Comparison of ENCODE assay signal across 22 cellular contexts in genomic region chr16:54265558-54266213, GRCh38. TPM values are rescaled to one million over a fixed set of nuclear protein-coding genes. Genes with fewer than 3 reads are reported as not detected.
DNase-seq lines count a peak whose midpoint lies in the region; ATAC-seq and TF ChIP-seq lines count a peak whose summit lies in the region.
"Had no signal": no experiment of that assay in that cellular context is flagged by ENCODE, and none has a peak within 500 bp of the region (broad histone marks: within the 10 kb centered on the region; RNA-seq: fewer than 3 reads in every experiment).

No MANE protein-coding gene starts in this region.

- POLR2A ChIA-PET in MCF 10A (lab: Yijun Ruan, JAX) = interaction anchor here (0.9 to 3.3 kb wide), 8 partner anchors 11 to 665 kb away, joined by 3 to 11 read pairs (median 4); partner anchors contain the start of gene IRX5
- POLR2A ChIA-PET in activated CD4-positive, alpha-beta T cell treated with anti-CD3 and anti-CD28 coated beads for 36 hours (lab: Charles Lee) = no interaction called here

- dilution Hi-C loops in mammary epithelial cell (cut with HindIII; ENCODE audit: low sequenced_read_pairs) = no loop called here

- H3K4me1 ChIP-seq in mammary epithelial cell (ENCODE audit: insufficient read depth, low read length) (no peaks in the 10 kb centered on the region), RWPE2 (ENCODE audit: insufficient read depth, poor library complexity, severe bottlenecking) (no peaks in the 10 kb centered on the region), BE2C (no peaks in the 10 kb centered on the region)
- H3K4me1 ChIP-seq: stomach had no signal

- H3K27me3 ChIP-seq in mammary epithelial cell (ENCODE audit: insufficient read depth, low read length) (no peaks in the 10 kb centered on the region), RWPE2 (ENCODE audit: insufficient read depth, poor library complexity, severe bottlenecking) (peaks cover 10% of the 10 kb centered on the region), BE2C (peaks cover 8% of the 10 kb centered on the region; the same call in 1 of the 2 replicates)

- no peaks in the 10 kb centered on the region for H4K20me1 ChIP-seq in mammary epithelial cell (ENCODE audit: insufficient read depth, low read length)

- H3K4me3 Mint-ChIP-seq in MCF 10A (ENCODE audit: unreplicated experiment) = no peak overlapping the region
- H3K4me3 Mint-ChIP-seq in activated CD4-positive, alpha-beta T cell treated with anti-CD3 and anti-CD28 coated beads for 36 hours = no peak overlapping the region
- H3K4me3 Mint-ChIP-seq: activated naive CD8-positive, alpha-beta T cell treated with anti-CD3 and anti-CD28 coated beads, Interleukin-2, amount 50 U/mL, for 24 hours; mesothelial cell of epicardium had no signal

- 96% methylated on average over 8 of the region's 8 CpGs for WGBS in mammary epithelial cell (ENCODE audit: low coverage, missing lambda C conversion rate)

- no peak overlapping the region for H2AFZ ChIP-seq in mammary epithelial cell (ENCODE audit: low read depth, low read length)

- no TSS peak for BruUV-seq in MCF 10A (replicated peaks; lab: Mats Ljungman, UMichigan)
- no TSS peak for BruUV-seq in mammary epithelial cell (replicated peaks; lab: Mats Ljungman, UMichigan)

- DNase-seq in MCF 10A (ENCODE audit: unreplicated experiment) (no peak), mammary epithelial cell (no peak), RWPE2 (ENCODE audit: low spot score) (peak; percentile 7), islet precursor cell (peak; percentile 50), BE2C (no peak), NCI-H526 treated with DMSO at 0.1 percent for 48 hours (lab: John Stamatoyannopoulos, UW) (no peak), NCI-H2107 treated with DMSO at 0.1 percent for 48 hours (lab: John Stamatoyannopoulos, UW; ENCODE audit: unreplicated experiment) (no peak)
- no peak for DNase-seq in activated CD4-positive, alpha-beta T cell treated with anti-CD3 and anti-CD28 coated beads for 36 hours
- DNase-seq: activated naive CD8-positive, alpha-beta T cell treated with anti-CD3 and anti-CD28 coated beads, Interleukin-2, amount 50 U/mL, for 24 hours; GF-D8; KG1; kidney; NCI-H1417 treated with DMSO at 0.1 percent for 48 hours; NCI-H2227 treated with DMSO at 0.1 percent for 48 hours; stomach; T-helper 1 cell had no signal

- H3K27ac ChIP-seq in mammary epithelial cell (ENCODE audit: insufficient read depth, low read depth, low read length) (no peak overlapping the region), RWPE2 (ENCODE audit: poor library complexity, severe bottlenecking) (no peak overlapping the region)
- H3K27ac ChIP-seq: neutrophil, RWPE1, stomach, VCaP had no signal

- H3K9me3 Mint-ChIP-seq in MCF 10A (ENCODE audit: unreplicated experiment) = no peaks in the 10 kb centered on the region
- no peaks in the 10 kb centered on the region for H3K9me3 Mint-ChIP-seq in activated CD4-positive, alpha-beta T cell treated with anti-CD3 and anti-CD28 coated beads for 36 hours (ENCODE audit: low read depth)
- H3K9me3 Mint-ChIP-seq: activated naive CD8-positive, alpha-beta T cell treated with anti-CD3 and anti-CD28 coated beads, Interleukin-2, amount 50 U/mL, for 24 hours; activated T-helper 2 cell treated with anti-CD3 and anti-CD28 coated beads, Interferon-gamma antibody, Interleukin-2, Interleukin-4, amounts not matched to agents 10 μg/mL and 5 μg/mL and 100 μg/mL, durations not matched to agents 14 hours and 24 hours and 36 hours had no signal

- H3K27me3 Mint-ChIP-seq in MCF 10A (ENCODE audit: insufficient read depth, unreplicated experiment) = no peaks in the 10 kb centered on the region
- H3K27me3 Mint-ChIP-seq in activated CD4-positive, alpha-beta T cell treated with anti-CD3 and anti-CD28 coated beads for 36 hours = peaks cover 11% of the 10 kb centered on the region

- no peaks in the 10 kb centered on the region for H3K9me3 ChIP-seq in mammary epithelial cell (replicated peaks; ENCODE audit: insufficient read depth, low read length)
- no peaks in the 10 kb centered on the region for H3K9me3 ChIP-seq in RWPE2 (ENCODE audit: severe bottlenecking)
- H3K9me3 ChIP-seq in BE2C = no peaks in the 10 kb centered on the region
- H3K9me3 ChIP-seq: neutrophil had no signal

- CTCF ChIA-PET in MCF 10A (lab: Yijun Ruan, JAX) = interaction anchor here (1.1 kb wide), 1 partner anchor 10 kb away, joined by 5 read pairs; no protein-coding TSS in a partner anchor
- CTCF ChIA-PET in mammary epithelial cell (lab: Charles Lee; ENCODE audit: low non-redundant PET) = no interaction called here
- CTCF ChIA-PET in activated CD4-positive, alpha-beta T cell treated with anti-CD3 and anti-CD28 coated beads for 36 hours (lab: Charles Lee) = no interaction called here

- H3K36me3 ChIP-seq in mammary epithelial cell (ENCODE audit: insufficient read depth, low read length) (no peaks in the 10 kb centered on the region), RWPE2 (ENCODE audit: low read depth) (no peaks in the 10 kb centered on the region), BE2C (no peaks in the 10 kb centered on the region)
- H3K36me3 ChIP-seq: neutrophil, stomach had no signal

- H3K36me3 Mint-ChIP-seq in MCF 10A (ENCODE audit: insufficient read depth, unreplicated experiment) = no peaks in the 10 kb centered on the region
- no peaks in the 10 kb centered on the region for H3K36me3 Mint-ChIP-seq in activated CD4-positive, alpha-beta T cell treated with anti-CD3 and anti-CD28 coated beads for 36 hours (ENCODE audit: low read depth)
- H3K36me3 Mint-ChIP-seq: mesothelial cell of epicardium had no signal

- peaks cover 12% of the 10 kb centered on the region for H3K4me1 Mint-ChIP-seq in MCF 10A (ENCODE audit: insufficient read depth, unreplicated experiment)
- H3K4me1 Mint-ChIP-seq in activated CD4-positive, alpha-beta T cell treated with anti-CD3 and anti-CD28 coated beads for 36 hours = no peaks in the 10 kb centered on the region
- H3K4me1 Mint-ChIP-seq: activated naive CD8-positive, alpha-beta T cell treated with anti-CD3 and anti-CD28 coated beads, Interleukin-2, amount 50 U/mL, for 24 hours had no signal

- H3K79me2 ChIP-seq in mammary epithelial cell (ENCODE audit: insufficient read depth, low read length) = no peaks in the 10 kb centered on the region

- no peak overlapping the region for H3K4me2 ChIP-seq in mammary epithelial cell (ENCODE audit: insufficient read depth, low read depth, low read length)

- in situ Hi-C loops in mammary epithelial cell (cut with MboI; ENCODE audit: low sequenced_read_pairs in 2 of 2) = no loop called here

- H3K27ac Mint-ChIP-seq in MCF 10A (ENCODE audit: low read depth, unreplicated experiment) = peak overlapping the region; percentile 32
- H3K27ac Mint-ChIP-seq in activated CD4-positive, alpha-beta T cell treated with anti-CD3 and anti-CD28 coated beads for 36 hours = no peak overlapping the region
- H3K27ac Mint-ChIP-seq: activated naive CD8-positive, alpha-beta T cell treated with anti-CD3 and anti-CD28 coated beads, Interleukin-2, amount 50 U/mL, for 24 hours; activated T-helper 2 cell treated with anti-CD3 and anti-CD28 coated beads, Interferon-gamma antibody, Interleukin-2, Interleukin-4, amounts not matched to agents 10 μg/mL and 5 μg/mL and 100 μg/mL, durations not matched to agents 14 hours and 24 hours and 36 hours; mesothelial cell of epicardium had no signal

- H3K4me3 ChIP-seq in mammary epithelial cell (replicated peaks in 1 of 3; ENCODE audit: insufficient read depth in 1 of 3, low read depth in 2 of 3, low read length in 3 of 3) = no peak overlapping the region
- H3K4me3 ChIP-seq in RWPE2 (ENCODE audit: severe bottlenecking) = no peak overlapping the region
- H3K4me3 ChIP-seq in BE2C (ENCODE audit: low read depth, low read length) = no peak overlapping the region
- H3K4me3 ChIP-seq: stomach had no signal

- H3K9ac ChIP-seq in mammary epithelial cell (ENCODE audit: insufficient read depth, low read length) = no peak overlapping the region

- TF ChIP-seq CTCF in MCF 10A (IDR thresholded peaks at IDR 0.05; ENCODE audit: unreplicated experiment) (no peak), mammary epithelial cell (conservative IDR thresholded peaks at IDR 0.05 in 1 of 2, IDR thresholded peaks at IDR 0.05 in 1 of 2; ENCODE audit: extremely low read depth in 1 of 2, insufficient read depth in 1 of 2, low read depth in 1 of 2, low read length in 2 of 2) (no peak), RWPE2 (IDR thresholded peaks at IDR 0.05; ENCODE audit: poor library complexity, severe bottlenecking) (no peak), BE2C (IDR thresholded peaks at IDR 0.05; ENCODE audit: low read depth, low read length) (no peak)

- no peak for ATAC-seq in RWPE2 (ENCODE audit: low read depth)
- ATAC-seq in activated CD4-positive, alpha-beta T cell treated with anti-CD3 and anti-CD28 coated beads for 36 hours = no peak
- ATAC-seq: activated naive CD8-positive, alpha-beta T cell treated with anti-CD3 and anti-CD28 coated beads, Interleukin-2, amount 50 U/mL, for 24 hours had no signal

- intact Hi-C loops in MCF 10A (cut with micrococcal nuclease) = no loop called here
- intact Hi-C loops in mammary epithelial cell (cut with micrococcal nuclease) = no loop called here
- intact Hi-C loops in activated CD4-positive, alpha-beta T cell treated with anti-CD3 and anti-CD28 coated beads for 36 hours (cut with DNase I, micrococcal nuclease) = no loop called here

RNA-seq across cellular contexts. Expression of gene IRX3, which starts 20.9 kb away (rescaled TPM):
- total RNA-seq in MCF 10A (2022) (15.7 and 17.6 TPM in 2 replicates), mammary epithelial cell (10 to 100 TPM in 1 of 2 donors, 1 to 10 TPM in 1; 7.2 to 15.5 TPM)
- 2.6 TPM for polyA plus RNA-seq in mammary epithelial cell
- polyA minus RNA-seq in mammary epithelial cell = 5.3 TPM
- 0.82 TPM for polyA plus RNA-seq in BE2C (2012; ENCODE audit: insufficient read depth, insufficient read length, low read depth)
- total RNA-seq in activated CD4-positive, alpha-beta T cell treated with anti-CD3 and anti-CD28 coated beads for 36 hours = not detected
- total RNA-seq: activated CD8-positive, alpha-beta memory T cell treated with anti-CD3 and anti-CD28 coated beads for 36 hours had no signal

Comparison
In these comparisons a context has a peak if more than half of its experiments do, and no peak if none do; other contexts are left out.
1. DNase-seq: peak in RWPE2 (single experiment) and islet precursor cell (single experiment); none in MCF 10A (single experiment), mammary epithelial cell (single experiment), BE2C (single experiment), NCI-H526 treated with DMSO at 0.1 percent for 48 hours (single experiment), activated CD4-positive, alpha-beta T cell treated with anti-CD3 and anti-CD28 coated beads for 36 hours (single experiment) and NCI-H2107 treated with DMSO at 0.1 percent for 48 hours (single experiment).
2. RNA of gene IRX3, which starts 20.9 kb away (total RNA-seq): 15.7 to 17.6 TPM in MCF 10A and 7.2 to 15.5 TPM in mammary epithelial cell; not detected in activated CD4-positive, alpha-beta T cell treated with anti-CD3 and anti-CD28 coated beads for 36 hours; every median in the first group is over 4 times any median in the second.